Comparison of ENCODE assay signal across 9 cellular contexts in the genomic region with DNA sequence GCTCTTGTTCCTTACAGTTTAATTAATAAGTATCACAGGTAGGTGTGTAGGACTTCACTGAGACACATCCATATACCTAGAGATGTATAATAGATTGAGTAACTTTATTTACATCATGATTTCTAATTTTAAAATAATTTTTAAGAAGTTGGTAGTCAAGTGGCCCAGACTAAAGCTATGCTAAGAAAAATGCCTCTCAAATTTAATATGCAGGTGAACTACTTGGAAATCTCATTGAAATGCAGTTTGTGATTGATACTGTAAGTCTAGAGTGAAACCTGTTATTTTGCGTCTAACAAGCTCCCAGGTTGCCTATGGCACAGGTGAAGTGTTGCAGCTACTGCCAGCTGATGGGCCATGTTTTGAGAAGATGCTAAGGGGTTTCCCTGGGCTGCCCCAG. TPM values are rescaled to one million over a fixed set of nuclear protein-coding genes. Genes with fewer than 3 reads are reported as not detected.
"Had no signal": no experiment of that assay in that cellular context is flagged by ENCODE, and none has a peak within 500 bp of the region (broad histone marks: within the 10 kb centered on the region; RNA-seq: fewer than 3 reads in every experiment).

A gene (plus strand): TSS at position 301 of the 400 bp plus-strand sequence.

- H3K4me2 ChIP-seq: KMS-11 had no signal

- FAIRE-seq: HTR-8/SVneo had no signal

- H3K27ac Mint-ChIP-seq: IgD-negative memory B cell had no signal

- DNase-seq: IMR-90, KBM-7, KG1 had no signal

- H3K27ac ChIP-seq: HL-60, KMS-11 had no signal

- H3K36me3 Mint-ChIP-seq: IgD-negative memory B cell had no signal

- H3K9me3 Mint-ChIP-seq: IgD-negative memory B cell had no signal

- H3K4me1 Mint-ChIP-seq: IgD-negative memory B cell had no signal

- H3K4me3 Mint-ChIP-seq: IgD-negative memory B cell had no signal

- H3K9ac ChIP-seq: KMS-11 had no signal

RNA-seq across cellular contexts. Expression of the gene that starts here (rescaled TPM):
- total RNA-seq: HT-29, HT1080, IMR-90 had no signal
- polyA plus RNA-seq: IgD-negative memory B cell, IMR-90 had no signal
